1 cellular context compared by ENCODE assay signal in the genomic region with DNA sequence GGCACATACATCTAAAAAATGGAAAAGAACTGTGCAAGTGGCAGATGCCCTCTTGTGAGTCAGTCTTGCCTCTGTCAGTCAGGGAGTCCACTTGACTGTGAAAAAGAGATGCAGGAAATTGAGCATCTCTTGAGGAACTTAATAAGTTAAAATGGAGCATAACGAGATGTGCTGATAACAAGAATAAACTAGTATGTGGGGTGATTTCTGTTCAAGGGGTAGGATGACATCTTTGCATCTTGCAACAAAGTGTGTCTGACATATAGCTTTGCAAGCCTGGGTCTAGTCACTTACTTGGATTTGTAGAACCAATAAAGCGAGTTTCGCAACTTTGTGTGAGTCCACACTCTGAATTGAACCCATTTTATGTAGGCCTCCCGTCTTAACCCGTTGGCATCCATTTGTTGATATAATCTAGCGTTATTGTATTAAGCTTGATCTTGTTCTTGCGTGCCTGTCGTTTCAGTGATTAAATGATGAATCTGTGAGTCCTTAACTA.
TF ChIP-seq lines count a peak whose summit lies in the region.

No MANE protein-coding gene starts in this region.

TF ChIP-seq in GM23338, 12 proteins besides CTCF, POLR2A, EP300 and RAD21 (continued from another document):
- TF ChIP-seq ZNF462 (CRISPR knock-in tag; IDR thresholded peaks at IDR 0.05) (no peak), NANOG (IDR thresholded peaks at IDR 0.05; ENCODE audit: borderline replicate concordance) (no peak), REST (IDR thresholded peaks at IDR 0.05; ENCODE audit: unreplicated experiment) (no peak), EZH2phosphoT487 (IDR thresholded peaks at IDR 0.05; ENCODE audit: unreplicated experiment) (no peak), JUNB (IDR thresholded peaks at IDR 0.05; ENCODE audit: unreplicated experiment) (no peak), ZNF114 (CRISPR knock-in tag; IDR thresholded peaks at IDR 0.05) (no peak)
